In the genomic region with DNA sequence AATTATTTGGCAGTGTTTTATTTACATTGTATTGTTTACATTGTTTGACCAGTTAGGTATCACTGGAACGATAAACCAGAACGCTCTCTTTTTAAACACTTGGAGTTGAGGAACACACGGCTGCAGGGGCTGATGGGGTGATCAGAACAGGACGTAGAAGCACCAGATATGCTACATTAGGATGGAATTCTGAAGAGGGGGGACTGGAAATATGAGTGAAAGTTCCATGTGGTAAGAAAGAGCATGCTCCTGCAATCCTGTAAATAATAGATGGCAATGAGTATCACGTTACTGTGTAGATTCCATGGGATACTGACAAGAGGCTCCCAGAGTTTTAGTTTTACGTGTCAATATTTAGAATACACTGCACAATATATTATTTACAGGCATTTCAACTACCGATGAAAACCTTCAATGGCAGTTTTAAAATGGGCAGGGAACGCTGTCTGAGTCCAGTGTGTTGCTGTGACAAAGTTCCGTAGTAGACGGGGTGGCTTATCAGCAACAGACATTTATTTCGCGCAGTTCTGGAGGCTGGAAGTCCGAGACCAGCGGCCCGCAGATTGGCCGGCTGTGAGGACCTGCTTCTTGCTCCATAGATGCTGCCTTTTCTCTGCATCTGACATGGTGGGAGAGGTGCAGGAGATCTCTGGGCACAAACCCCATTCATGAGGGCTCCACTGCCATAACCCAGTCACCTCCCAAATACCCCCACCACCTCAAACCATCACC, we compare ENCODE assay signal across 1 cellular context.
TF ChIP-seq lines count a peak whose summit lies in the region.

No MANE protein-coding gene starts in this region.

TF ChIP-seq in K562, 482 proteins besides CTCF, POLR2A, EP300 and RAD21 (continued from another document and continues in another):
- TF ChIP-seq, protein P1, sequence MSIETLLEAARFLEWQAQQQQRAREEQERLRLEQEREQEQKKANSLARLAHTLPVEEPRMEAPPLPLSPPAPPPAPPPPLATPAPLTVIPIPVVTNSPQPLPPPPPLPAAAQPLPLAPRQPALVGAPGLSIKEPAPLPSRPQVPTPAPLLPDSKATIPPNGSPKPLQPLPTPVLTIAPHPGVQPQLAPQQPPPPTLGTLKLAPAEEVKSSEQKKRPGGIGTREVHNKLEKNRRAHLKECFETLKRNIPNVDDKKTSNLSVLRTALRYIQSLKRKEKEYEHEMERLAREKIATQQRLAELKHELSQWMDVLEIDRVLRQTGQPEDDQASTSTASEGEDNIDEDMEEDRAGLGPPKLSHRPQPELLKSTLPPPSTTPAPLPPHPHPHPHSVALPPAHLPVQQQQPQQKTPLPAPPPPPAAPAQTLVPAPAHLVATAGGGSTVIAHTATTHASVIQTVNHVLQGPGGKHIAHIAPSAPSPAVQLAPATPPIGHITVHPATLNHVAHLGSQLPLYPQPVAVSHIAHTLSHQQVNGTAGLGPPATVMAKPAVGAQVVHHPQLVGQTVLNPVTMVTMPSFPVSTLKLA (conservative IDR thresholded peaks at IDR 0.05) = no peak; a peak in 1 of 4 replicates
- 0 out of 2 replicates have a peak, but pooled peaks have one; percentile 5 for TF ChIP-seq TEAD4 (IDR thresholded peaks at IDR 0.05; ENCODE audit: low read length)
- TF ChIP-seq TEAD4 (CRISPR knock-in tag; IDR thresholded peaks at IDR 0.05; ENCODE audit: borderline replicate concordance) = no peak
- 0 out of 4 replicates have a peak, but pooled peaks of 1 of the 2 experiments have one; percentile 13 for TF ChIP-seq FOXK2 (conservative IDR thresholded peaks at IDR 0.05 in 1 of 2, IDR thresholded peaks at IDR 0.05 in 1 of 2; ENCODE audit: low read depth in 2 of 2)
- no peak for TF ChIP-seq EHMT2 (IDR thresholded peaks at IDR 0.05)
- no peak for TF ChIP-seq PTTG1 (tag; IDR thresholded peaks at IDR 0.05; ENCODE audit: low read depth)
- no peak for TF ChIP-seq ZNF77 (CRISPR knock-in tag; IDR thresholded peaks at IDR 0.05)
- TF ChIP-seq RFX1 (IDR thresholded peaks at IDR 0.05) = no peak
- TF ChIP-seq RFX5 (IDR thresholded peaks at IDR 0.05; ENCODE audit: low read depth, low read length) = no peak
- no peak for TF ChIP-seq E2F3 (CRISPR knock-in tag; IDR thresholded peaks at IDR 0.05)
- no peak for TF ChIP-seq PCBP2 (IDR thresholded peaks at IDR 0.05; ENCODE audit: low read depth, low read length, poor library complexity, severe bottlenecking)
- TF ChIP-seq TEAD1 (CRISPR knock-in tag; IDR thresholded peaks at IDR 0.05) = peak in 1 of 2 experiments; percentile 48; a peak in 1 of 4 replicates
- no peak for TF ChIP-seq THRA (IDR thresholded peaks at IDR 0.05)
- no peak for TF ChIP-seq FOXA3 (CRISPR knock-in tag; conservative IDR thresholded peaks at IDR 0.05 in 1 of 2, IDR thresholded peaks at IDR 0.05 in 1 of 2)
- peak; percentile 90 for TF ChIP-seq SMAD4 (CRISPR knock-in tag; conservative IDR thresholded peaks at IDR 0.05)
- peak; percentile 58 for TF ChIP-seq RBBP5 (IDR thresholded peaks at IDR 0.05; ENCODE audit: borderline replicate concordance, insufficient read depth, low read length, poor library complexity, severe bottlenecking)
- TF ChIP-seq, protein P2, sequence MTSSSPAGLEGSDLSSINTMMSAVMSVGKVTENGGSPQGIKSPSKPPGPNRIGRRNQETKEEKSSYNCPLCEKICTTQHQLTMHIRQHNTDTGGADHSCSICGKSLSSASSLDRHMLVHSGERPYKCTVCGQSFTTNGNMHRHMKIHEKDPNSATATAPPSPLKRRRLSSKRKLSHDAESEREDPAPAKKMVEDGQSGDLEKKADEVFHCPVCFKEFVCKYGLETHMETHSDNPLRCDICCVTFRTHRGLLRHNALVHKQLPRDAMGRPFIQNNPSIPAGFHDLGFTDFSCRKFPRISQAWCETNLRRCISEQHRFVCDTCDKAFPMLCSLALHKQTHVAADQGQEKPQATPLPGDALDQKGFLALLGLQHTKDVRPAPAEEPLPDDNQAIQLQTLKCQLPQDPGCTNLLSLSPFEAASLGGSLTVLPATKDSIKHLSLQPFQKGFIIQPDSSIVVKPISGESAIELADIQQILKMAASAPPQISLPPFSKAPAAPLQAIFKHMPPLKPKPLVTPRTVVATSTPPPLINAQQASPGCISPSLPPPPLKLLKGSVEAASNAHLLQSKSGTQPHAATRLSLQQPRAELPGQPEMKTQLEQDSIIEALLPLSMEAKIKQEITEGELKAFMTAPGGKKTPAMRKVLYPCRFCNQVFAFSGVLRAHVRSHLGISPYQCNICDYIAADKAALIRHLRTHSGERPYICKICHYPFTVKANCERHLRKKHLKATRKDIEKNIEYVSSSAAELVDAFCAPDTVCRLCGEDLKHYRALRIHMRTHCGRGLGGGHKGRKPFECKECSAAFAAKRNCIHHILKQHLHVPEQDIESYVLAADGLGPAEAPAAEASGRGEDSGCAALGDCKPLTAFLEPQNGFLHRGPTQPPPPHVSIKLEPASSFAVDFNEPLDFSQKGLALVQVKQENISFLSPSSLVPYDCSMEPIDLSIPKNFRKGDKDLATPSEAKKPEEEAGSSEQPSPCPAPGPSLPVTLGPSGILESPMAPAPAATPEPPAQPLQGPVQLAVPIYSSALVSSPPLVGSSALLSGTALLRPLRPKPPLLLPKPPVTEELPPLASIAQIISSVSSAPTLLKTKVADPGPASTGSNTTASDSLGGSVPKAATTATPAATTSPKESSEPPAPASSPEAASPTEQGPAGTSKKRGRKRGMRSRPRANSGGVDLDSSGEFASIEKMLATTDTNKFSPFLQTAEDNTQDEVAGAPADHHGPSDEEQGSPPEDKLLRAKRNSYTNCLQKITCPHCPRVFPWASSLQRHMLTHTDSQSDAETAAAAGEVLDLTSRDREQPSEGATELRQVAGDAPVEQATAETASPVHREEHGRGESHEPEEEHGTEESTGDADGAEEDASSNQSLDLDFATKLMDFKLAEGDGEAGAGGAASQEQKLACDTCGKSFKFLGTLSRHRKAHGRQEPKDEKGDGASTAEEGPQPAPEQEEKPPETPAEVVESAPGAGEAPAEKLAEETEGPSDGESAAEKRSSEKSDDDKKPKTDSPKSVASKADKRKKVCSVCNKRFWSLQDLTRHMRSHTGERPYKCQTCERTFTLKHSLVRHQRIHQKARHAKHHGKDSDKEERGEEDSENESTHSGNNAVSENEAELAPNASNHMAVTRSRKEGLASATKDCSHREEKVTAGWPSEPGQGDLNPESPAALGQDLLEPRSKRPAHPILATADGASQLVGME (CRISPR knock-in tag; IDR thresholded peaks at IDR 0.05) = no peak
- TF ChIP-seq ZNF586 (CRISPR knock-in tag; conservative IDR thresholded peaks at IDR 0.05) = no peak
- TF ChIP-seq RCOR1 (IDR thresholded peaks at IDR 0.05; ENCODE audit: borderline replicate concordance in 1 of 2, low read depth in 2 of 2, low read length in 2 of 2) = peak in 1 of 2 experiments; percentile 19; a peak in 1 of 4 replicates
- TF ChIP-seq JUN (IDR thresholded peaks at IDR 0.05; ENCODE audit: borderline replicate concordance, low read depth, low read length) = no peak
- no peak for TF ChIP-seq JUN (CRISPR knock-in tag; IDR thresholded peaks at IDR 0.05; ENCODE audit: borderline replicate concordance)
- TF ChIP-seq PURB (CRISPR knock-in tag; IDR thresholded peaks at IDR 0.05; ENCODE audit: low read depth) = no peak
- TF ChIP-seq ZFP30 (CRISPR knock-in tag; IDR thresholded peaks at IDR 0.05; ENCODE audit: borderline replicate concordance) = no peak
- no peak for TF ChIP-seq HDGF (IDR thresholded peaks at IDR 0.05)
- peak; percentile 27; the same call in 1 of the 2 replicates for TF ChIP-seq CBFA2T3 (IDR thresholded peaks at IDR 0.05)
- no peak for TF ChIP-seq RBM39 (optimal IDR thresholded peaks at IDR 0.05; ENCODE audit: low read depth, low read length)
- TF ChIP-seq, protein P3, sequence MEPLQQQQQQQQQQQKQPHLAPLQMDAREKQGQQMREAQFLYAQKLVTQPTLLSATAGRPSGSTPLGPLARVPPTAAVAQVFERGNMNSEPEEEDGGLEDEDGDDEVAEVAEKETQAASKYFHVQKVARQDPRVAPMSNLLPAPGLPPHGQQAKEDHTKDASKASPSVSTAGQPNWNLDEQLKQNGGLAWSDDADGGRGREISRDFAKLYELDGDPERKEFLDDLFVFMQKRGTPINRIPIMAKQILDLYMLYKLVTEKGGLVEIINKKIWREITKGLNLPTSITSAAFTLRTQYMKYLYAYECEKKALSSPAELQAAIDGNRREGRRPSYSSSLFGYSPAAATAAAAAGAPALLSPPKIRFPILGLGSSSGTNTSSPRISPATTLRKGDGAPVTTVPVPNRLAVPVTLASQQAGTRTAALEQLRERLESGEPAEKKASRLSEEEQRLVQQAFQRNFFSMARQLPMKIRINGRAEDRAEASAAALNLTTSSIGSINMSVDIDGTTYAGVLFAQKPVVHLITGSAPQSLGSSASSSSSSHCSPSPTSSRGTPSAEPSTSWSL (CRISPR knock-in tag; IDR thresholded peaks at IDR 0.05; ENCODE audit: borderline replicate concordance) = no peak
- TF ChIP-seq, protein P4, sequence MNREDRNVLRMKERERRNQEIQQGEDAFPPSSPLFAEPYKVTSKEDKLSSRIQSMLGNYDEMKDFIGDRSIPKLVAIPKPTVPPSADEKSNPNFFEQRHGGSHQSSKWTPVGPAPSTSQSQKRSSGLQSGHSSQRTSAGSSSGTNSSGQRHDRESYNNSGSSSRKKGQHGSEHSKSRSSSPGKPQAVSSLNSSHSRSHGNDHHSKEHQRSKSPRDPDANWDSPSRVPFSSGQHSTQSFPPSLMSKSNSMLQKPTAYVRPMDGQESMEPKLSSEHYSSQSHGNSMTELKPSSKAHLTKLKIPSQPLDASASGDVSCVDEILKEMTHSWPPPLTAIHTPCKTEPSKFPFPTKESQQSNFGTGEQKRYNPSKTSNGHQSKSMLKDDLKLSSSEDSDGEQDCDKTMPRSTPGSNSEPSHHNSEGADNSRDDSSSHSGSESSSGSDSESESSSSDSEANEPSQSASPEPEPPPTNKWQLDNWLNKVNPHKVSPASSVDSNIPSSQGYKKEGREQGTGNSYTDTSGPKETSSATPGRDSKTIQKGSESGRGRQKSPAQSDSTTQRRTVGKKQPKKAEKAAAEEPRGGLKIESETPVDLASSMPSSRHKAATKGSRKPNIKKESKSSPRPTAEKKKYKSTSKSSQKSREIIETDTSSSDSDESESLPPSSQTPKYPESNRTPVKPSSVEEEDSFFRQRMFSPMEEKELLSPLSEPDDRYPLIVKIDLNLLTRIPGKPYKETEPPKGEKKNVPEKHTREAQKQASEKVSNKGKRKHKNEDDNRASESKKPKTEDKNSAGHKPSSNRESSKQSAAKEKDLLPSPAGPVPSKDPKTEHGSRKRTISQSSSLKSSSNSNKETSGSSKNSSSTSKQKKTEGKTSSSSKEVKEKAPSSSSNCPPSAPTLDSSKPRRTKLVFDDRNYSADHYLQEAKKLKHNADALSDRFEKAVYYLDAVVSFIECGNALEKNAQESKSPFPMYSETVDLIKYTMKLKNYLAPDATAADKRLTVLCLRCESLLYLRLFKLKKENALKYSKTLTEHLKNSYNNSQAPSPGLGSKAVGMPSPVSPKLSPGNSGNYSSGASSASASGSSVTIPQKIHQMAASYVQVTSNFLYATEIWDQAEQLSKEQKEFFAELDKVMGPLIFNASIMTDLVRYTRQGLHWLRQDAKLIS (CRISPR knock-in tag; IDR thresholded peaks at IDR 0.05) = no peak
- TF ChIP-seq CREB1 (IDR thresholded peaks at IDR 0.05) = no peak
- TF ChIP-seq CREB1 (CRISPR knock-in tag; IDR thresholded peaks at IDR 0.05) = no peak
- no peak for TF ChIP-seq C11orf30 (IDR thresholded peaks at IDR 0.05; ENCODE audit: low read depth)
- no peak for TF ChIP-seq DPF2 (IDR thresholded peaks at IDR 0.05)
- no peak for TF ChIP-seq TGIF2 (CRISPR knock-in tag; IDR thresholded peaks at IDR 0.05)
- TF ChIP-seq GATA2 (CRISPR knock-in tag; IDR thresholded peaks at IDR 0.05) = peak; percentile 53; the same call in 1 of the 2 replicates
- no peak for TF ChIP-seq ILF3 (IDR thresholded peaks at IDR 0.05; ENCODE audit: borderline replicate concordance)
- TF ChIP-seq NUFIP1 (IDR thresholded peaks at IDR 0.05; ENCODE audit: partially characterized antibody) = no peak
- no peak for TF ChIP-seq LARP7 (IDR thresholded peaks at IDR 0.05)
- TF ChIP-seq, protein P5, sequence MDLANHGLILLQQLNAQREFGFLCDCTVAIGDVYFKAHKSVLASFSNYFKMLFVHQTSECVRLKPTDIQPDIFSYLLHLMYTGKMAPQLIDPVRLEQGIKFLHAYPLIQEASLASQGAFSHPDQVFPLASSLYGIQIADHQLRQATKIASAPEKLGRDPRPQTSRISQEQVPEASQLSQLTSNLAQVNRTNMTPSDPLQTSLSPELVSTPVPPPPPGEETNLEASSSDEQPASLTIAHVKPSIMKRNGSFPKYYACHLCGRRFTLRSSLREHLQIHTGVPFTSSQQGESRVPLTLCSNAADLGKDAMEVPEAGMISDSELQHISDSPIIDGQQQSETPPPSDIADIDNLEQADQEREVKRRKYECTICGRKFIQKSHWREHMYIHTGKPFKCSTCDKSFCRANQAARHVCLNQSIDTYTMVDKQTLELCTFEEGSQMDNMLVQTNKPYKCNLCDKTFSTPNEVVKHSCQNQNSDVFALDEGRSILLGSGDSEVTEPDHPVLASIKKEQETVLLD (IDR thresholded peaks at IDR 0.05) = no peak
- no peak for TF ChIP-seq NCOR1 (IDR thresholded peaks at IDR 0.05)
- no peak for TF ChIP-seq RBM22 (IDR thresholded peaks at IDR 0.05; ENCODE audit: low read depth, low read length, poor library complexity, severe bottlenecking)
- no peak for TF ChIP-seq KLF6 (CRISPR knock-in tag; IDR thresholded peaks at IDR 0.05; ENCODE audit: borderline replicate concordance)
- TF ChIP-seq SMAD3 (CRISPR knock-in tag; conservative IDR thresholded peaks at IDR 0.05) = no peak
